ENCODE assay signal across 7 cellular contexts in the genomic region with DNA sequence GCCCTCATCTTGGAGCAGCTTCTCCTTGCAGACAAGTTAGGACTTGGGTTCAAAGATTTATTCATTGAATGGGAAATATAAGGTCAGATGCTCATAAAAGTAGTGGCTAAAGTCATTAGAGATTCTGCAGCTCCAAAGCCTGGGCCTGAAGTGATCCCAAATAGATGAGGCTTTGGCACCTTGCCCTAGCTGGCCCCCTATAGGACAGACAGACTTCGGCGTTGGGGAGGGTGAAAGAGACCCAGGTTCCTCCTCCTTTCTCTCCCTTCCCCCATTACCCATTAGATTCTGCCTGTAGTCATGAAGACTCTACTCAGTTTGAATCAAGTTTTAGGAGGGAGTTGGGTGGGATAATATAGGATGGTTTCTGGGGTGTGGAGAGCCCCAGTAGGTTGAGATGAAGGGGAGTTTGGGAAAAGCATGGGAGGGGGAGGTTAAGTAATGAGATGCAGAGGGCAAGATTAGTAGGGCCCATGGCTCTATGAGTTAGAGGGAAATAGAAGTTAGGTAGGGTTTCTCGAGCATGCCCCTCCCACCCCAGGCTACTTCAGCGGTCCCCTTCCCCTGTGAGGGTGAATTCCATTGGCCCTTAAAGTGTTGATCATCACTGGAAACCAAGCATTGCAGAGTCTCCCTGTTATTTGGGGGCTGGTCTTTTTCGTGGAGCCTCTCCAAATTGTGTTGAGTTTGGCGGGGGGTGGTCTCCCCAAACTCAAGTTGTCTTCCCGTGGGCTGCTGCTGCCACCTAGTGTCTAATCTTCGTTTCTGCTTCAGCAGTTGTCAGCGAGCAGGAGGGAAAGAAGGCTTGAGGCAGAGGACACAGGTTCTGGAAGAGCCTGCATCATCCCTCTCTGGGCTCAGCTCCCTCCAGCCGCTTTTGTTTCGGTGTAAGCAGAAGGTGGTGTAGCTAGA. TPM values are rescaled to one million over a fixed set of nuclear protein-coding genes. Genes with fewer than 3 reads are reported as not detected.
A peak's percentile ranks its signal among the peaks of the same experiment; 100 is the strongest.
DNase-seq lines count a peak whose midpoint lies in the region; ATAC-seq, FAIRE-seq and TF ChIP-seq lines count a peak whose summit lies in the region.

No MANE protein-coding gene starts in this region.

- H3K27ac ChIP-seq in GM12878 (ENCODE audit: control insufficient read depth, insufficient read depth), result no peak overlapping the region

- ATAC-seq in GM12878 (0 out of 3 replicates have a peak, but pooled peaks have one; percentile 5), HG03039 (IDR thresholded peaks at IDR 0.05; ENCODE audit: unreplicated experiment) (no peak)

- H3K79me2 ChIP-seq in GM12878 (ENCODE audit: control insufficient read depth, insufficient read depth, low read length), result peaks cover 1% of the 10 kb centered on the region; the same call in 1 of the 2 replicates

- H3K27ac Mint-ChIP-seq in T-helper 2 cell treated with Interferon-gamma antibody and Interleukin-4, amounts not matched to agents 5 μg/mL and 100 μg/mL, for 36 hours, result no peak overlapping the region

- H4K20me1 ChIP-seq in GM12878 (ENCODE audit: control insufficient read depth, insufficient read depth), result no peaks in the 10 kb centered on the region

- POLR2A ChIA-PET in GM10248 (lab: Yijun Ruan, JAX) (interaction anchor here (0.6 kb wide), 1 partner anchor 207 kb away, joined by 3 read pairs; no protein-coding TSS in a partner anchor), GM12878 (lab: Charles Lee) (interaction anchor here (0.7 to 6.2 kb wide), 9 partner anchors 19 to 244 kb away, joined by 3 to 67 read pairs (median 4); a partner anchor contains a TSS)

- peaks cover 26% of the 10 kb centered on the region for H3K4me1 Mint-ChIP-seq in T-helper 2 cell treated with Interferon-gamma antibody and Interleukin-4, amounts not matched to agents 5 μg/mL and 100 μg/mL, for 36 hours (ENCODE audit: low read depth)

- peak overlapping the region; percentile 92 for H3K4me3 Mint-ChIP-seq in T-helper 2 cell treated with Interferon-gamma antibody and Interleukin-4, amounts not matched to agents 5 μg/mL and 100 μg/mL, for 36 hours

- H3K9ac ChIP-seq in GM12878 (ENCODE audit: control insufficient read depth, insufficient read depth, low read length), result no peak overlapping the region

- H3K36me3 Mint-ChIP-seq in T-helper 2 cell treated with Interferon-gamma antibody and Interleukin-4, amounts not matched to agents 5 μg/mL and 100 μg/mL, for 36 hours (ENCODE audit: low read depth), result no peaks in the 10 kb centered on the region

- H3K27me3 Mint-ChIP-seq in T-helper 2 cell treated with Interferon-gamma antibody and Interleukin-4, amounts not matched to agents 5 μg/mL and 100 μg/mL, for 36 hours (ENCODE audit: low read depth), result peaks cover 2% of the 10 kb centered on the region

- peak; percentile 97 for TF ChIP-seq RAD21 in GM12878 (IDR thresholded peaks at IDR 0.05; ENCODE audit: insufficient read depth, low read depth, low read length)

- no peak overlapping the region for H2AFZ ChIP-seq in GM12878 (ENCODE audit: control insufficient read depth, low read depth, low read length)

- DNase-seq in GM10248 (ENCODE audit: extremely low spot score) (peak; percentile 54), NCI-H1092 (lab: John Stamatoyannopoulos, UW) (peak; percentile 46), GM12878 (ENCODE audit: low read depth, low spot score) (no peak), kidney glomerular epithelial cell (lab: John Stamatoyannopoulos, UW) (peak; percentile 52)
- peak; percentile 51 for DNase-seq in T-helper 2 cell treated with Interferon-gamma antibody and Interleukin-4, amounts not matched to agents 5 μg/mL and 100 μg/mL, for 36 hours (ENCODE audit: low spot score)
- DNase-seq in stimulated activated CD4-positive, alpha-beta T cell treated with anti-CD3 and anti-CD28 coated beads, Interleukin-4, amount 100 ng/mL, for 4 hours, result peak; percentile 55 to 60

- SMC1A ChIA-PET in GM12878 (lab: Charles Lee; ENCODE audit: uncharacterized antibody, unreplicated experiment), result interaction anchor here (0.6 to 9.2 kb wide), 34 partner anchors 9 to 560 kb away, joined by 3 to 248 read pairs (median 5); a partner anchor contains a TSS

- FAIRE-seq in GM12878 (lab: Jason Lieb, UNC), result peak; percentile 81

- H3K9me3 Mint-ChIP-seq in T-helper 2 cell treated with Interferon-gamma antibody and Interleukin-4, amounts not matched to agents 5 μg/mL and 100 μg/mL, for 36 hours, result no peaks in the 10 kb centered on the region

- TF ChIP-seq CTCF in GM10248 (IDR thresholded peaks at IDR 0.05; ENCODE audit: control extremely low read depth, extremely low read depth, low read depth, missing control alignments) (peak; percentile 89), GM12878 (IDR thresholded peaks at IDR 0.05 in 2 of 3, conservative IDR thresholded peaks at IDR 0.05 in 1 of 3; ENCODE audit: control insufficient read depth in 2 of 3, extremely low read depth in 1 of 3, insufficient read depth in 1 of 3, low read depth in 3 of 3, low read length in 3 of 3) (peak; percentile 82 to 98 (median 82))

- TF ChIP-seq EP300 in GM12878 (IDR thresholded peaks at IDR 0.05; ENCODE audit: borderline replicate concordance in 1 of 2, control insufficient read depth in 1 of 2, low read depth in 2 of 2, low read length in 2 of 2), result no peak

- peaks cover 57% of the 10 kb centered on the region for H3K4me1 ChIP-seq in GM12878 (ENCODE audit: control insufficient read depth, insufficient read depth, low read length)

- no TSS peak for BruUV-seq in GM12878 (replicated peaks; lab: Mats Ljungman, UMichigan)

- RAD21 ChIA-PET in GM12878 (lab: Charles Lee; ENCODE audit: unreplicated experiment), result interaction anchor here (0.6 to 11.0 kb wide), 33 partner anchors 19 to 312 kb away, joined by 3 to 268 read pairs (median 5); a partner anchor contains a TSS

- in situ Hi-C loops in GM12878 (cut with MboI), result loop anchor here (5.0 kb wide), 3 partner anchors 56 to 304 kb away; a partner anchor contains a TSS

- 15% methylated on average over 11 of the region's 11 CpGs for WGBS in GM12878 (ENCODE audit: insufficient coverage, insufficient replicate concordance, low lambda C conversion rate, missing lambda C conversion rate)

- TF ChIP-seq POLR2A in GM12878 (IDR thresholded peaks at IDR 0.05; ENCODE audit: low read depth, low read length), result no peak

- H3K27me3 ChIP-seq in GM12878 (replicated peaks in 1 of 2; ENCODE audit: control insufficient read depth in 2 of 2, insufficient read depth in 2 of 2, low read length in 1 of 2), result no peaks in the 10 kb centered on the region

- CTCF ChIA-PET in GM10248 (lab: Yijun Ruan, JAX), result interaction anchor here (0.7 to 9.9 kb wide), 64 partner anchors 8 to 560 kb away, joined by 3 to 154 read pairs (median 5); a partner anchor contains a TSS
- CTCF ChIA-PET in GM12878 (lab: Yijun Ruan, JAX), result interaction anchor here (0.6 to 10.4 kb wide), 51 partner anchors 7 to 560 kb away, joined by 3 to 327 read pairs (median 5); a partner anchor contains a TSS

- H3K36me3 ChIP-seq in GM12878 (ENCODE audit: control insufficient read depth in 2 of 2, insufficient read depth in 2 of 2, low read length in 1 of 2), result no peaks in the 10 kb centered on the region; a peak in 2 of 4 replicates

- no peak overlapping the region for H3K4me3 ChIP-seq in GM12878

- no peaks in the 10 kb centered on the region for H3K9me3 ChIP-seq in GM12878 (replicated peaks; ENCODE audit: control insufficient read depth, insufficient read depth, low read length)

- H3K4me2 ChIP-seq in GM12878 (ENCODE audit: control insufficient read depth, insufficient read depth), result peak overlapping the region; percentile 22; the same call in 1 of the 2 replicates

- intact Hi-C loops in GM12878 (cut with micrococcal nuclease; ENCODE audit: unreplicated experiment), result loop anchor here (1.0 to 10.0 kb wide), 6 partner anchors 38 to 305 kb away; a partner anchor contains a TSS

RNA-seq across cellular contexts. Expression of a gene that starts 2.1 kb away (rescaled TPM):
- 19.7 and 22.3 TPM in 2 replicates for total RNA-seq in GM12878 (2013; cell fraction: nucleolus; rRNA removed)
- total RNA-seq in GM12878 (2014; rRNA removed), result 1.1 and 2.0 TPM in 2 replicates
- total RNA-seq in GM12878 (2014; rRNA removed; fragmentation: Illumina TruSeq; extraction: Trizol), result 0.85 and 1.1 TPM in 2 replicates
- 10.6 and 13.0 TPM in 2 replicates for total RNA-seq in GM12878 (2021)
- 2.3 TPM for polyA plus RNA-seq in GM12878 (2011; ENCODE audit: low read depth)
- polyA plus RNA-seq in GM12878 (2011; rRNA removed), result 1.1 and 1.2 TPM in 2 replicates
- polyA plus RNA-seq in GM12878 (2011; cell fraction: cytosol; rRNA removed), result 1.3 and 1.6 TPM in 2 replicates
- 7.1 and 10.9 TPM in 2 replicates for polyA plus RNA-seq in GM12878 (2011; cell fraction: nucleus; rRNA removed)
- polyA plus RNA-seq in GM12878 (2012), result 4.1 and 6.0 TPM in 2 replicates
- polyA plus RNA-seq in GM12878 (2014; fragmentation: Illumina TruSeq; extraction: Trizol), result 1.3 and 1.9 TPM in 2 replicates
- polyA plus RNA-seq in GM12878 (2014; fragmentation: Nextera tagmentation; extraction: Ambion mirVana), result under 1 TPM; 0.21 to 0.26 TPM
- polyA plus RNA-seq in GM12878 (2014; rRNA removed), result 5.3 and 7.4 TPM in 2 replicates
- 1 to 10 TPM; 1.4 to 2.0 TPM for polyA plus RNA-seq in GM12878 (2016; fragmentation: Nextera tagmentation; extraction: Ambion mirVana)
- polyA minus RNA-seq in GM12878 (2011; rRNA and poly(A)+ RNA removed), result 2.3 and 2.4 TPM in 2 replicates
- 2.8 and 4.8 TPM in 2 replicates for polyA minus RNA-seq in GM12878 (2011; cell fraction: cytosol; rRNA and poly(A)+ RNA removed)
- 3.5 and 4.5 TPM in 2 replicates for polyA minus RNA-seq in GM12878 (2011; cell fraction: nucleus; rRNA and poly(A)+ RNA removed)

RNA-seq across cellular contexts. Expression of a gene that starts 28.9 kb away (rescaled TPM):
- total RNA-seq in GM12878 (2013; cell fraction: nucleolus; rRNA removed), result 199 and 205 TPM in 2 replicates
- total RNA-seq in GM12878 (2014; rRNA removed) (97.3 and 105 TPM in 2 replicates), GM12878 (2014; rRNA removed; fragmentation: Illumina TruSeq; extraction: Trizol) (53.3 and 54.3 TPM in 2 replicates), GM12878 (2021) (80.2 and 83.8 TPM in 2 replicates)
- polyA plus RNA-seq in GM12878 (2011; ENCODE audit: low read depth), result 34.5 TPM
- polyA plus RNA-seq in GM12878 (2011; rRNA removed) (129 and 193 TPM in 2 replicates), GM12878 (2014; fragmentation: Illumina TruSeq; extraction: Trizol) (59.5 and 80.8 TPM in 2 replicates), GM12878 (2014; fragmentation: Nextera tagmentation; extraction: Ambion mirVana) (10 to 100 TPM; 10.9 to 13.1 TPM), GM12878 (2014; rRNA removed) (108 and 127 TPM in 2 replicates), GM12878 (2016; fragmentation: Nextera tagmentation; extraction: Ambion mirVana) (10 to 100 TPM; 60.1 to 68.6 TPM)
- 212 and 255 TPM in 2 replicates for polyA plus RNA-seq in GM12878 (2011; cell fraction: cytosol; rRNA removed)
- polyA plus RNA-seq in GM12878 (2011; cell fraction: nucleus; rRNA removed), result 826 and 1,005 TPM in 2 replicates
- 59.3 and 73.9 TPM in 2 replicates for polyA plus RNA-seq in GM12878 (2012)
- polyA minus RNA-seq in GM12878 (2011; rRNA and poly(A)+ RNA removed), result 91.0 and 144 TPM in 2 replicates
- 35.3 and 38.5 TPM in 2 replicates for polyA minus RNA-seq in GM12878 (2011; cell fraction: cytosol; rRNA and poly(A)+ RNA removed)
- 102 and 127 TPM in 2 replicates for polyA minus RNA-seq in GM12878 (2011; cell fraction: nucleus; rRNA and poly(A)+ RNA removed)
